1 cellular context compared by ENCODE assay signal in genomic region chr6:24699521-24700359, GRCh38.
TF ChIP-seq lines count a peak whose summit lies in the region.

No MANE protein-coding gene starts in this region.

TF ChIP-seq in GM23338, 12 proteins besides CTCF, POLR2A, EP300 and RAD21:
- TF ChIP-seq EZH2 (IDR thresholded peaks at IDR 0.05; ENCODE audit: low read depth, unreplicated experiment) (no peak), NANOG (IDR thresholded peaks at IDR 0.05; ENCODE audit: borderline replicate concordance) (no peak), CREB1 (CRISPR knock-in tag; IDR thresholded peaks at IDR 0.05; ENCODE audit: low read depth) (no peak), EZH2phosphoT487 (IDR thresholded peaks at IDR 0.05; ENCODE audit: unreplicated experiment) (no peak), REST (IDR thresholded peaks at IDR 0.05; ENCODE audit: unreplicated experiment) (no peak), ZNF331 (CRISPR knock-in tag; IDR thresholded peaks at IDR 0.05; ENCODE audit: low read depth) (no peak), STAT1 (IDR thresholded peaks at IDR 0.05; ENCODE audit: unreplicated experiment) (no peak), ZNF462 (CRISPR knock-in tag; IDR thresholded peaks at IDR 0.05) (no peak), POLR2AphosphoS5 (IDR thresholded peaks at IDR 0.05; ENCODE audit: low read depth) (no peak)
TF ChIP-seq in GM23338: peak in this region for 0.
